Comparison of ENCODE assay signal across 16 cellular contexts in genomic region chr6:151652338-151652737, GRCh38.
DNase-seq lines count a peak whose midpoint lies in the region; ATAC-seq, FAIRE-seq and TF ChIP-seq lines count a peak whose summit lies in the region.
"Had no signal": no experiment of that assay in that cellular context is flagged by ENCODE, and none has a peak within 500 bp of the region (broad histone marks: within the 10 kb centered on the region; RNA-seq: fewer than 3 reads in every experiment).

No MANE protein-coding gene starts in this region.

- CTCF ChIA-PET in H1 (lab: Charles Lee; ENCODE audit: partially characterized antibody): interaction anchor here (0.8 to 2.9 kb wide), 5 partner anchors 8 to 211 kb away, joined by 3 to 12 read pairs (median 3); no protein-coding TSS in a partner anchor

- H3K27ac ChIP-seq in H1 (ENCODE audit: low read depth, low read length) (no peak overlapping the region), right cardiac atrium (ENCODE audit: low read length) (peak overlapping the region; percentile 68), mesendoderm (ENCODE audit: low read depth, low read length) (no peak overlapping the region), neural progenitor cell (no peak overlapping the region), ascending aorta (no peak overlapping the region)
- H3K27ac ChIP-seq: Peyer's patch had no signal

- no peak overlapping the region for H2AK5ac ChIP-seq in H1 (ENCODE audit: low read depth, low read length)
- H2AK5ac ChIP-seq in mesendoderm (ENCODE audit: low read length): no peak overlapping the region

- H3K36me3 ChIP-seq in H1 (ENCODE audit: control insufficient read depth in 2 of 4, insufficient read depth in 4 of 4, low read length in 3 of 4) (no peaks in the 10 kb centered on the region), mesendoderm (ENCODE audit: control insufficient read depth, insufficient read depth, low read length) (no peaks in the 10 kb centered on the region), neural progenitor cell (no peaks in the 10 kb centered on the region), ascending aorta (no peaks in the 10 kb centered on the region)
- H3K36me3 ChIP-seq: Peyer's patch had no signal

- H3F3A ChIP-seq in neural progenitor cell (ENCODE audit: low read depth): no peaks in the 10 kb centered on the region

- H3K79me1 ChIP-seq in H1 (ENCODE audit: low read depth, low read length) (no peaks in the 10 kb centered on the region), mesendoderm (ENCODE audit: low read length) (no peaks in the 10 kb centered on the region)

- TF ChIP-seq POLR2A in H1 (IDR thresholded peaks at IDR 0.05; ENCODE audit: control extremely low read depth in 1 of 2, low read depth in 2 of 2, low read length in 2 of 2): no peak

- H3K4me2 ChIP-seq in H1 (ENCODE audit: insufficient read depth in 1 of 2, low read depth in 2 of 2, low read length in 2 of 2) (no peak overlapping the region), mesendoderm (ENCODE audit: low read length) (no peak overlapping the region), neural progenitor cell (no peak overlapping the region)
- H3K4me2 ChIP-seq: GM23338 had no signal

- H3K14ac ChIP-seq in H1 (ENCODE audit: insufficient read length): no peak overlapping the region

- H2BK12ac ChIP-seq in H1 (ENCODE audit: low read depth, low read length): no peak overlapping the region

- DNase-seq in ELF-1 (ENCODE audit: low read depth, low spot score) (peak; percentile 25), H1 (ENCODE audit: low read depth in 1 of 2, low spot score in 2 of 2) (no peak), right cardiac atrium (peak; percentile 42 to 81 (median 78)), mesendoderm (peak; percentile 54), neural progenitor cell (ENCODE audit: low spot score) (no peak), foreskin fibroblast (no peak), ascending aorta (ENCODE audit: low spot score in 2 of 2) (no peak), natural killer cell (no peak)
- DNase-seq: DMS79, GDM1, MV-4-11, NCI-H1436 treated with DMSO at 0.1 percent for 48 hours, NCI-H2081 treated with DMSO at 0.1 percent for 48 hours, NCI-H524, Peyer's patch had no signal

- H2BK120ac ChIP-seq in H1 (replicated peaks; ENCODE audit: low read depth, low read length) (no peak overlapping the region), mesendoderm (ENCODE audit: low read depth, low read length) (no peak overlapping the region)

- H4K8ac ChIP-seq in H1 (ENCODE audit: extremely low read depth, insufficient read depth, low read length): no peak overlapping the region
- no peak overlapping the region for H4K8ac ChIP-seq in mesendoderm (ENCODE audit: low read depth, low read length)

- H3K18ac ChIP-seq in H1 (ENCODE audit: extremely low read depth, low read length) (no peak overlapping the region), mesendoderm (ENCODE audit: low read length) (no peak overlapping the region)

- ATAC-seq in right cardiac atrium: peak; percentile 58 to 89
- no peak for ATAC-seq in natural killer cell
- ATAC-seq: GM23338 had no signal

- TF ChIP-seq CTCF in H1 (IDR thresholded peaks at IDR 0.05; ENCODE audit: control extremely low read depth in 1 of 3, insufficient read depth in 1 of 3, low read depth in 1 of 3, low read length in 3 of 3): no peak
- no peak for TF ChIP-seq CTCF in neural progenitor cell (IDR thresholded peaks at IDR 0.05)
- no peak for TF ChIP-seq CTCF in foreskin fibroblast (IDR thresholded peaks at IDR 0.05; ENCODE audit: low read depth, low read length)
- TF ChIP-seq CTCF in ascending aorta (IDR thresholded peaks at IDR 0.05): no peak
- no peak for TF ChIP-seq CTCF in natural killer cell (IDR thresholded peaks at IDR 0.05)

- H3K9me3 Mint-ChIP-seq in neural progenitor cell (peaks cover 9% of the 10 kb centered on the region), natural killer cell (peaks cover 7 to 8% of the 10 kb centered on the region in 2 donors)

- WGBS in H1 (ENCODE audit: extremely low coverage in 1 of 2, insufficient coverage in 1 of 2, insufficient read length in 1 of 2, insufficient replicate concordance in 2 of 2, low coverage in 1 of 2, low lambda C conversion rate in 2 of 2, missing lambda C conversion rate in 1 of 2), 2 experiments: 77% methylated on average over 2 of the region's 2 CpGs; no CpG with 5 or more reads in 1 of the 2 experiments
- WGBS in right cardiac atrium: 42% methylated on average over 2 of the region's 2 CpGs
- no CpG with 5 or more reads among the region's 2 CpGs for WGBS in mesendoderm (ENCODE audit: extremely low coverage, insufficient coverage, low lambda C conversion rate)

- no peaks in the 10 kb centered on the region for H3K36me3 Mint-ChIP-seq in neural progenitor cell
- peaks cover 9% of the 10 kb centered on the region for H3K36me3 Mint-ChIP-seq in natural killer cell

- no peaks in the 10 kb centered on the region for H4K20me1 ChIP-seq in H1 (replicated peaks in 1 of 2; ENCODE audit: control insufficient read depth in 1 of 2, insufficient read depth in 2 of 2, low read length in 2 of 2)
- no peaks in the 10 kb centered on the region for H4K20me1 ChIP-seq in neural progenitor cell (ENCODE audit: low read depth)

- H3K27ac Mint-ChIP-seq in neural progenitor cell (no peak overlapping the region), natural killer cell (no peak overlapping the region)
- H3K27ac Mint-ChIP-seq: GM23338 had no signal

- H3K4ac ChIP-seq in H1 (replicated peaks; ENCODE audit: insufficient read length, low read depth, low read length) (no peak overlapping the region), mesendoderm (ENCODE audit: low read depth, low read length) (no peak overlapping the region)

- no peaks in the 10 kb centered on the region for H3K23me2 ChIP-seq in H1 (ENCODE audit: low read depth, low read length)

- no peak for TF ChIP-seq EP300 in H1 (IDR thresholded peaks at IDR 0.05; ENCODE audit: borderline replicate concordance in 1 of 2, low read depth in 2 of 2, low read length in 2 of 2)

- H2AFZ ChIP-seq in H1 (ENCODE audit: low read length) (0 out of 2 replicates have a peak overlapping the region, but pooled peaks have one; percentile 51), neural progenitor cell (replicated peaks) (no peak overlapping the region)
- H2AFZ ChIP-seq: GM23338 had no signal

- H3K56ac ChIP-seq in H1 (replicated peaks; ENCODE audit: insufficient read length, low read depth, low read length) (no peak overlapping the region), mesendoderm (ENCODE audit: low read length) (no peak overlapping the region)

- H3K9ac ChIP-seq in H1 (replicated peaks in 1 of 4; ENCODE audit: extremely low read depth in 1 of 4, low read depth in 3 of 4, low read length in 3 of 4) (no peak overlapping the region), mesendoderm (ENCODE audit: low read length) (no peak overlapping the region), neural progenitor cell (no peak overlapping the region)

- H3K27me3 ChIP-seq in H1 (replicated peaks in 1 of 4; ENCODE audit: control insufficient read depth in 3 of 4, extremely low read depth in 1 of 4, insufficient read depth in 3 of 4, low read length in 3 of 4) (no peaks in the 10 kb centered on the region), right cardiac atrium (ENCODE audit: control insufficient read depth, insufficient read depth) (no peaks in the 10 kb centered on the region), mesendoderm (ENCODE audit: insufficient read depth, low read length, poor library complexity) (no peaks in the 10 kb centered on the region), neural progenitor cell (no peaks in the 10 kb centered on the region), ascending aorta (no peaks in the 10 kb centered on the region)
- H3K27me3 ChIP-seq: Peyer's patch had no signal

- H4K91ac ChIP-seq in H1 (replicated peaks; ENCODE audit: insufficient read length, low read length): no peak overlapping the region

- peaks cover 2 to 6% of the 10 kb centered on the region in 2 experiments; a peak in 2 of 4 replicates for H3K9me3 ChIP-seq in H1 (ENCODE audit: insufficient read depth in 2 of 2, low read depth in 1 of 2, low read length in 1 of 2)
- H3K9me3 ChIP-seq in right cardiac atrium (ENCODE audit: control insufficient read depth, low read length): no peaks in the 10 kb centered on the region
- H3K9me3 ChIP-seq in neural progenitor cell (ENCODE audit: low read depth): no peaks in the 10 kb centered on the region
- H3K9me3 ChIP-seq in ascending aorta: peaks cover 0 to 12% of the 10 kb centered on the region in 2 donors
- H3K9me3 ChIP-seq: Peyer's patch had no signal

- H3K4me1 ChIP-seq in H1 (replicated peaks in 1 of 4; ENCODE audit: control insufficient read depth in 3 of 4, insufficient read depth in 4 of 4, low read length in 3 of 4) (peaks cover 0 to 4% (median 3%) of the 10 kb centered on the region in 4 experiments; a peak in 6 of 7 replicates), right cardiac atrium (ENCODE audit: control insufficient read depth, insufficient read depth, low read length) (no peaks in the 10 kb centered on the region), mesendoderm (ENCODE audit: control insufficient read depth, low read depth, low read length) (peaks cover 4% of the 10 kb centered on the region), neural progenitor cell (no peaks in the 10 kb centered on the region), ascending aorta (no peaks in the 10 kb centered on the region)
- H3K4me1 ChIP-seq: Peyer's patch had no signal

- no peak for TF ChIP-seq RAD21 in H1 (IDR thresholded peaks at IDR 0.05 in 1 of 2, conservative IDR thresholded peaks at IDR 0.05 in 1 of 2; ENCODE audit: low read depth in 2 of 2, low read length in 2 of 2)

- POLR2A ChIA-PET in H1 (lab: Charles Lee; ENCODE audit: partially characterized antibody): interaction anchor here (0.6 kb wide), 1 partner anchor 12 kb away, joined by 4 read pairs; no protein-coding TSS in a partner anchor

- H3K79me2 ChIP-seq in H1 (ENCODE audit: control insufficient read depth in 1 of 2, insufficient read depth in 2 of 2, low read length in 2 of 2): no peaks in the 10 kb centered on the region
- H3K79me2 ChIP-seq in mesendoderm (ENCODE audit: control insufficient read depth, insufficient read depth, low read length): no peaks in the 10 kb centered on the region
- H3K79me2 ChIP-seq in neural progenitor cell (ENCODE audit: low read depth): no peaks in the 10 kb centered on the region

- H2BK15ac ChIP-seq in H1 (ENCODE audit: low read length) (0 out of 2 replicates have a peak overlapping the region, but pooled peaks have one; percentile 72), mesendoderm (replicated peaks; ENCODE audit: low read depth) (no peak overlapping the region)

- intact Hi-C loops in right cardiac atrium (cut with DNase I): no loop called here
- intact Hi-C loops in ascending aorta (cut with DNase I): no loop called here
- intact Hi-C loops in natural killer cell (cut with micrococcal nuclease): no loop called here

- H2BK5ac ChIP-seq in H1 (ENCODE audit: low read depth, low read length): no peak overlapping the region
- no peak overlapping the region for H2BK5ac ChIP-seq in mesendoderm (ENCODE audit: low read length)

- FAIRE-seq in H1 (lab: Jason Lieb, UNC): no peak

- H3K4me3 Mint-ChIP-seq in neural progenitor cell (no peak overlapping the region), natural killer cell (no peak overlapping the region)
- H3K4me3 Mint-ChIP-seq: GM23338 had no signal

- H4K5ac ChIP-seq in H1 (ENCODE audit: insufficient read length, low read depth, low read length): no peak overlapping the region
- H4K5ac ChIP-seq in mesendoderm (ENCODE audit: low read length): no peak overlapping the region

- no peak overlapping the region for H3K23ac ChIP-seq in H1 (ENCODE audit: insufficient read length)
- H3K23ac ChIP-seq in mesendoderm (ENCODE audit: low read length): no peak overlapping the region

- no peak overlapping the region for H2BK20ac ChIP-seq in H1 (ENCODE audit: low read length)

- H3K27me3 Mint-ChIP-seq in neural progenitor cell (ENCODE audit: insufficient read depth, low read depth) (peaks cover 3% of the 10 kb centered on the region), natural killer cell (ENCODE audit: low read depth in 2 of 2) (peaks cover 3 to 7% of the 10 kb centered on the region in 2 donors)

- H3K4me3 ChIP-seq in H1 (ENCODE audit: extremely low read depth in 1 of 4, insufficient read depth in 2 of 4, low read depth in 3 of 4, low read length in 4 of 4) (no peak overlapping the region), right cardiac atrium (ENCODE audit: low read length) (no peak overlapping the region), mesendoderm (ENCODE audit: low read length) (no peak overlapping the region), neural progenitor cell (no peak overlapping the region), foreskin fibroblast (ENCODE audit: low read depth in 1 of 2, low read length in 2 of 2) (no peak overlapping the region), ascending aorta (no peak overlapping the region)
- H3K4me3 ChIP-seq: GM23338, Peyer's patch had no signal

- peaks cover 3% of the 10 kb centered on the region for H3K4me1 Mint-ChIP-seq in neural progenitor cell
- H3K4me1 Mint-ChIP-seq in natural killer cell: no peaks in the 10 kb centered on the region

Comparison
In these comparisons a context has a peak if more than half of its experiments do, and no peak if none do; other contexts are left out.
1. DNase-seq: peak in ELF-1 (single experiment), right cardiac atrium (3 of 3) and mesendoderm (single experiment); none in H1 (0 of 2), neural progenitor cell (single experiment), foreskin fibroblast (0 of 2), ascending aorta (0 of 2) and natural killer cell (single experiment).
2. ATAC-seq: peak in right cardiac atrium (2 of 2); none in natural killer cell (0 of 3).